In genomic region chr5:138068742-138069375, GRCh38 we compare ENCODE assay signal across 8 cellular contexts. TPM values are rescaled to one million over a fixed set of nuclear protein-coding genes. Genes with fewer than 3 reads are reported as not detected.
DNase-seq lines count a peak whose midpoint lies in the region; ATAC-seq, FAIRE-seq and TF ChIP-seq lines count a peak whose summit lies in the region.

No MANE protein-coding gene starts in this region.

- no peaks in the 10 kb centered on the region for H3F3A ChIP-seq in GM23338 (replicated peaks; ENCODE audit: low read depth)

- no peak overlapping the region for H3K9ac ChIP-seq in HepG2 (ENCODE audit: insufficient read depth, low read depth, low read length)

- BruUV-seq in HepG2 (replicated peaks; lab: Mats Ljungman, UMichigan): no TSS peak

- TF ChIP-seq EP300 in HepG2 (IDR thresholded peaks at IDR 0.05; ENCODE audit: low read depth in 2 of 2, low read length in 2 of 2) (no peak), HepG2 (CRISPR knock-in tag; IDR thresholded peaks at IDR 0.05; ENCODE audit: borderline replicate concordance) (no peak)

- H3K27ac Mint-ChIP-seq in GM23338: no peak overlapping the region

- in situ Hi-C loops in HepG2 (cut with HindIII; ENCODE audit: extremely low pct_ligation_motif_present, low pct_unique_long_range_greater_than_20kb): loop anchor here (5.0 to 10.0 kb wide), 2 partner anchors 37 to 434 kb away; partner anchors contain the start of gene FAM13B

- H3K79me2 ChIP-seq in GM23338 (replicated peaks; ENCODE audit: insufficient read depth) (no peaks in the 10 kb centered on the region), HepG2 (ENCODE audit: insufficient read depth, low read length) (no peaks in the 10 kb centered on the region)

- H4K20me1 ChIP-seq in GM23338 (replicated peaks; ENCODE audit: insufficient read depth) (no peaks in the 10 kb centered on the region), HepG2 (ENCODE audit: insufficient read depth, low read length) (no peaks in the 10 kb centered on the region)

- CTCF ChIA-PET in BJ (lab: Yijun Ruan, JAX): interaction anchor here (0.6 to 10.1 kb wide), 22 partner anchors 8 to 447 kb away, joined by 3 to 188 read pairs (median 6); partner anchors contain the start of gene FAM13B
- CTCF ChIA-PET in HepG2 (lab: Yijun Ruan, JAX; ENCODE audit: low intra/inter-chr PET ratio, low total read pairs): interaction anchor here (1.1 to 2.9 kb wide), 4 partner anchors 8 to 440 kb away, joined by 3 to 68 read pairs (median 4); no protein-coding TSS in a partner anchor

- H3K4me1 ChIP-seq in GM23338 (ENCODE audit: insufficient read depth) (no peaks in the 10 kb centered on the region), HepG2 (ENCODE audit: insufficient read depth, low read length) (no peaks in the 10 kb centered on the region)

- H3K4me1 Mint-ChIP-seq in GM23338: peaks cover 6% of the 10 kb centered on the region

- H3K4me2 ChIP-seq in GM23338 (no peak overlapping the region), HepG2 (ENCODE audit: low read depth, low read length) (no peak overlapping the region)

- H3K9me2 ChIP-seq in GM23338 (ENCODE audit: insufficient read depth): no peaks in the 10 kb centered on the region

- no peak for DNase-seq in BJ (ENCODE audit: low read depth)
- peak; percentile 86 for DNase-seq in GM23338 (ENCODE audit: low spot score)
- peak; percentile 22 to 54 for DNase-seq in NCI-H524 (lab: John Stamatoyannopoulos, UW)
- peak; percentile 67 to 78 for DNase-seq in activated CD4-positive, alpha-beta T cell treated with anti-CD3 and anti-CD28 coated beads for 4 hours
- DNase-seq in cerebellum (ENCODE audit: low spot score): peak; percentile 12
- DNase-seq in HepG2 (ENCODE audit: low spot score): peak; percentile 59
- peak; percentile 54 to 61 (median 55) for DNase-seq in stimulated activated CD4-positive, alpha-beta T cell treated with anti-CD3 and anti-CD28 coated beads, TNF-alpha, amount 100 ng/mL, for 4 hours (ENCODE audit: low read depth in 3 of 3)

- POLR2A ChIA-PET in BJ (lab: Charles Lee) (no interaction called here), HepG2 (lab: Yijun Ruan, JAX) (no interaction called here)

- intact Hi-C loops in HepG2 (cut with micrococcal nuclease; ENCODE audit: unreplicated experiment): loop anchor here (1.0 kb wide), 1 partner anchor 33 kb away; no protein-coding TSS in a partner anchor

- H3K27ac ChIP-seq in GM23338 (ENCODE audit: low read depth) (no peak overlapping the region), HepG2 (ENCODE audit: extremely low read length, insufficient read depth, low read length) (no peak overlapping the region)

- H2AFZ ChIP-seq in GM23338 (no peak overlapping the region), HepG2 (ENCODE audit: low read length) (no peak overlapping the region)

- TF ChIP-seq POLR2A in HepG2 (IDR thresholded peaks at IDR 0.05; ENCODE audit: insufficient read depth in 1 of 2, low read depth in 2 of 2, low read length in 2 of 2): no peak

- H3K27me3 ChIP-seq in BJ (ENCODE audit: control insufficient read depth, insufficient read depth, low read length) (no peaks in the 10 kb centered on the region), GM23338 (ENCODE audit: insufficient read depth) (no peaks in the 10 kb centered on the region), HepG2 (ENCODE audit: control insufficient read depth in 1 of 2, insufficient read depth in 2 of 2, low read length in 2 of 2) (no peaks in the 10 kb centered on the region)

- peak; percentile 90 for ATAC-seq in GM23338
- peak; percentile 92 for ATAC-seq in HepG2
- ATAC-seq in GM19452 (IDR thresholded peaks at IDR 0.05; ENCODE audit: unreplicated experiment): no peak

- H3K4me3 Mint-ChIP-seq in GM23338: no peak overlapping the region

- peaks cover 8% of the 10 kb centered on the region; the same call in 2 of the 3 replicates for H3K9me3 Mint-ChIP-seq in GM23338

- no peaks in the 10 kb centered on the region for H3K27me3 Mint-ChIP-seq in GM23338 (ENCODE audit: insufficient read depth, low read depth, poor library complexity)

- peaks cover 3% of the 10 kb centered on the region for H3K36me3 Mint-ChIP-seq in GM23338 (ENCODE audit: low read depth)

- peak; percentile 65 for TF ChIP-seq RAD21 in HepG2 (CRISPR knock-in tag; IDR thresholded peaks at IDR 0.05)

- WGBS in HepG2 (ENCODE audit: low lambda C conversion rate): 13% methylated on average over 5 of the region's 6 CpGs

- TF ChIP-seq CTCF in BJ (IDR thresholded peaks at IDR 0.05; ENCODE audit: insufficient read depth, low read depth, low read length) (peak; percentile 87), GM23338 (conservative IDR thresholded peaks at IDR 0.05; ENCODE audit: low read depth in 2 of 2) (peak; percentile 90 to 91), HepG2 (CRISPR knock-in tag; IDR thresholded peaks at IDR 0.05) (peak; percentile 83)

- H3K4me3 ChIP-seq in BJ (ENCODE audit: low read depth, low read length) (no peak overlapping the region), GM23338 (no peak overlapping the region), HepG2 (replicated peaks in 1 of 3; ENCODE audit: insufficient read depth in 1 of 3, low read depth in 2 of 3, low read length in 3 of 3) (no peak overlapping the region)

- H3K9me3 ChIP-seq in HepG2 (ENCODE audit: low read length): no peaks in the 10 kb centered on the region

- no peaks in the 10 kb centered on the region for H3K36me3 ChIP-seq in BJ (ENCODE audit: control insufficient read depth, insufficient read depth, low read length)
- no peaks in the 10 kb centered on the region for H3K36me3 ChIP-seq in GM23338 (ENCODE audit: insufficient read depth)
- H3K36me3 ChIP-seq in HepG2 (replicated peaks in 1 of 2; ENCODE audit: control insufficient read depth in 1 of 2, insufficient read depth in 2 of 2, low read length in 2 of 2): no peaks in the 10 kb centered on the region

- peak; percentile 62 for FAIRE-seq in HepG2 (lab: Jason Lieb, UNC)

TF ChIP-seq in GM23338, 12 proteins besides CTCF, POLR2A, EP300 and RAD21 (continues in another document):
- TF ChIP-seq EZH2 (IDR thresholded peaks at IDR 0.05; ENCODE audit: low read depth, unreplicated experiment): no peak

RNA-seq across cellular contexts. Expression of gene WNT8A, which starts 15.0 kb away (rescaled TPM):
- polyA plus RNA-seq in BJ (2011; rRNA removed) (not detected in 2 replicates), GM23338 (2016; fragmentation: Nextera tagmentation; extraction: Ambion mirVana) (not detected in 2 replicates), HepG2 (2011; rRNA removed) (0.04 TPM in 1 of 2 replicates, not detected in the other)
- not detected in 2 replicates for polyA minus RNA-seq in BJ (2011; rRNA and poly(A)+ RNA removed)
- not detected in 2 replicates for total RNA-seq in GM23338 (2014; rRNA removed; shearing (Covaris generic))
- total RNA-seq in cerebellum (not detected), HepG2 (2016; rRNA removed; fragmentation: Illumina TruSeq; extraction: Trizol) (not detected in 2 replicates)
- total RNA-seq in HepG2 (2016; cell fraction: cytosol; rRNA removed; fragmentation: Illumina TruSeq; extraction: Trizol; ENCODE audit: low read depth): not detected in 2 replicates
- total RNA-seq in HepG2 (2016; cell fraction: insoluble cytoplasmic fraction; rRNA removed; fragmentation: Illumina TruSeq; extraction: Trizol): 0.09 TPM in 1 of 2 replicates, not detected in the other
- not detected in 2 replicates for total RNA-seq in HepG2 (2016; cell fraction: membrane; rRNA removed; fragmentation: Illumina TruSeq; extraction: Trizol)
- not detected in 2 replicates for total RNA-seq in HepG2 (2016; cell fraction: nucleus; rRNA removed; fragmentation: Illumina TruSeq; extraction: Trizol)
- not detected in 2 replicates for polyA plus RNA-seq in HepG2 (2011; cell fraction: cytosol; rRNA removed)
- not detected in 2 replicates for polyA plus RNA-seq in HepG2 (2011; cell fraction: nucleus; rRNA removed)
- polyA plus RNA-seq in HepG2 (2012): not detected in 2 replicates
- polyA plus RNA-seq in HepG2 (2016; cell fraction: cytosol; fragmentation: Illumina TruSeq; extraction: Trizol; ENCODE audit: low read depth): not detected in 2 replicates
- not detected in 2 replicates for polyA plus RNA-seq in HepG2 (2016; cell fraction: insoluble cytoplasmic fraction; fragmentation: Illumina TruSeq; extraction: Trizol; ENCODE audit: low read depth)
- not detected in 2 replicates for polyA plus RNA-seq in HepG2 (2016; cell fraction: membrane; fragmentation: Illumina TruSeq; extraction: Trizol; ENCODE audit: low read depth)
- polyA plus RNA-seq in HepG2 (2016; cell fraction: nucleus; fragmentation: Illumina TruSeq; extraction: Trizol; ENCODE audit: insufficient read depth, low read depth): not detected in 2 replicates
- polyA minus RNA-seq in HepG2 (2011; rRNA and poly(A)+ RNA removed; ENCODE audit: low replicate concordance): not detected in 2 replicates
- polyA minus RNA-seq in HepG2 (2011; cell fraction: cytosol; rRNA and poly(A)+ RNA removed): not detected in 2 replicates
- not detected in 2 replicates for polyA minus RNA-seq in HepG2 (2011; cell fraction: nucleus; rRNA and poly(A)+ RNA removed)

RNA-seq across cellular contexts. Expression of gene FAM13B, which starts 36.0 kb away (rescaled TPM):
- 12.6 and 22.3 TPM in 2 replicates for polyA plus RNA-seq in BJ (2011; rRNA removed)
- polyA minus RNA-seq in BJ (2011; rRNA and poly(A)+ RNA removed): 9.4 and 13.1 TPM in 2 replicates
- total RNA-seq in GM23338 (2014; rRNA removed; shearing (Covaris generic)): 24.6 and 30.2 TPM in 2 replicates
- 9.6 and 12.9 TPM in 2 replicates for polyA plus RNA-seq in GM23338 (2016; fragmentation: Nextera tagmentation; extraction: Ambion mirVana)
- total RNA-seq in cerebellum: 94.5 TPM
- total RNA-seq in HepG2 (2016; rRNA removed; fragmentation: Illumina TruSeq; extraction: Trizol): 11.5 and 11.8 TPM in 2 replicates
- total RNA-seq in HepG2 (2016; cell fraction: cytosol; rRNA removed; fragmentation: Illumina TruSeq; extraction: Trizol; ENCODE audit: low read depth): 23.7 and 24.4 TPM in 2 replicates
- 11.5 and 12.4 TPM in 2 replicates for total RNA-seq in HepG2 (2016; cell fraction: insoluble cytoplasmic fraction; rRNA removed; fragmentation: Illumina TruSeq; extraction: Trizol)
- total RNA-seq in HepG2 (2016; cell fraction: membrane; rRNA removed; fragmentation: Illumina TruSeq; extraction: Trizol): 17.3 and 17.9 TPM in 2 replicates
- 28.3 TPM in 2 replicates for total RNA-seq in HepG2 (2016; cell fraction: nucleus; rRNA removed; fragmentation: Illumina TruSeq; extraction: Trizol)
- 6.9 and 7.5 TPM in 2 replicates for polyA plus RNA-seq in HepG2 (2011; rRNA removed)
- polyA plus RNA-seq in HepG2 (2011; cell fraction: cytosol; rRNA removed): 2.3 and 3.7 TPM in 2 replicates
- 9.0 and 13.3 TPM in 2 replicates for polyA plus RNA-seq in HepG2 (2011; cell fraction: nucleus; rRNA removed)
- 5.8 and 7.5 TPM in 2 replicates for polyA plus RNA-seq in HepG2 (2012)
- polyA plus RNA-seq in HepG2 (2016; cell fraction: cytosol; fragmentation: Illumina TruSeq; extraction: Trizol; ENCODE audit: low read depth): 0.97 and 1.1 TPM in 2 replicates
- polyA plus RNA-seq in HepG2 (2016; cell fraction: insoluble cytoplasmic fraction; fragmentation: Illumina TruSeq; extraction: Trizol; ENCODE audit: low read depth): 9.6 and 11.3 TPM in 2 replicates
- polyA plus RNA-seq in HepG2 (2016; cell fraction: membrane; fragmentation: Illumina TruSeq; extraction: Trizol; ENCODE audit: low read depth): 1.9 and 2.2 TPM in 2 replicates
- polyA plus RNA-seq in HepG2 (2016; cell fraction: nucleus; fragmentation: Illumina TruSeq; extraction: Trizol; ENCODE audit: insufficient read depth, low read depth): 23.2 and 24.7 TPM in 2 replicates
- polyA minus RNA-seq in HepG2 (2011; rRNA and poly(A)+ RNA removed; ENCODE audit: low replicate concordance): 5.9 and 11.7 TPM in 2 replicates
- 5.5 and 6.4 TPM in 2 replicates for polyA minus RNA-seq in HepG2 (2011; cell fraction: cytosol; rRNA and poly(A)+ RNA removed)
- 67.8 and 69.9 TPM in 2 replicates for polyA minus RNA-seq in HepG2 (2011; cell fraction: nucleus; rRNA and poly(A)+ RNA removed)
